12 cellular contexts compared by ENCODE assay signal in the genomic region with DNA sequence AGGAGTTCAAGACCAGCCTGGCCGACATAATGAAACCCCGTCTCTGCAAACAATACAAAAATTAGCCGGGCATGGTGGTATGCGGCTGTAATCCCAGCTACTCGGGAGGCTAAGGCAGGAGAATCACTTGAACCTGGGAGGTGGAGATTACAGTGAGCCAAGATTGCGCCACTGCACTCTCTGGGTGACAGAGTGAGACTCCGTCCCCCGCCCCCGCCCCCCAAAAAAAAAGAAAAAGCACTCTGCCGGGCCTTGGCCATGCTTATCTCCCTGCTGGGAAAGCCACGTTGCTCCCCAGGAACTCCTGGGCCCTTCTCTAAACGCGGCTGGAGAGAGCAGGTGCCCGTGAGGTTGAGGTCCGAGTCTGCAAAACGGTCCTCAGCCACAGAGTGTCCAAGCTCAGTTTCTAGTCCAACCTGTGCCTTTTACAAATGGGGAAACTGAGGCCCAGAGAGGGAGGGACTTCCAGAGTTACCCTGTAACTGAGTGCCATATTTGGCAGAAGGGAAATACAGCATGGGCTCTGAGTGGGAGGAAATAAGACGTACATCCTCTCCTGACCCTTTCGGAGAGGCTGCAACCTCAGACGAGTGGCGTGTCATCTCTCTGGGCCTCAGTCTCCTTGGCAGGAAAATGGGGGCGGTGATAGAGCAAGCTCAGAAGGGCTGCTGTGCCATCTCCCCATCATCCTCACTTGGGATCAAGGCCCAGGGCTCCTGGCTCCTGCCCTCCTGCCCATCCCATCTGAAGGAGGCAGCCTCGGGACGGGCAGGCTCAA. TPM values are rescaled to one million over a fixed set of nuclear protein-coding genes. Genes with fewer than 3 reads are reported as not detected.
DNase-seq lines count a peak whose midpoint lies in the region; ATAC-seq and TF ChIP-seq lines count a peak whose summit lies in the region.
"Had no signal": no experiment of that assay in that cellular context is flagged by ENCODE, and none has a peak within 500 bp of the region (broad histone marks: within the 10 kb centered on the region; RNA-seq: fewer than 3 reads in every experiment).

No MANE protein-coding gene starts in this region.

- H3K9me3 ChIP-seq in right cardiac atrium (ENCODE audit: control insufficient read depth, low read length): no peaks in the 10 kb centered on the region
- no peaks in the 10 kb centered on the region for H3K9me3 ChIP-seq in colonic mucosa
- no peaks in the 10 kb centered on the region for H3K9me3 ChIP-seq in psoas muscle

- H3K36me3 ChIP-seq in colonic mucosa: peaks cover 7% of the 10 kb centered on the region
- H3K36me3 ChIP-seq in psoas muscle (ENCODE audit: insufficient read depth in 1 of 2, low read depth in 1 of 2): peaks cover 0 to 23% of the 10 kb centered on the region in 2 donors

- TF ChIP-seq CTCF in colonic mucosa (IDR thresholded peaks at IDR 0.05) (no peak), psoas muscle (IDR thresholded peaks at IDR 0.05) (no peak)

- ATAC-seq in right cardiac atrium (no peak), left ventricle myocardium superior (no peak), psoas muscle (no peak), HG02623 (IDR thresholded peaks at IDR 0.05; ENCODE audit: unreplicated experiment) (no peak), HG03442 (IDR thresholded peaks at IDR 0.05; ENCODE audit: unreplicated experiment) (no peak)

- intact Hi-C loops in right cardiac atrium (cut with DNase I): no loop called here
- intact Hi-C loops in left ventricle myocardium superior (cut with micrococcal nuclease): no loop called here
- intact Hi-C loops in colonic mucosa (cut with DNase I): no loop called here
- intact Hi-C loops in psoas muscle (cut with DNase I): no loop called here

- DNase-seq in right cardiac atrium (no peak), left ventricle myocardium superior (no peak), colonic mucosa (no peak), psoas muscle (no peak), NCI-H774 (lab: John Stamatoyannopoulos, UW) (no peak), medulla oblongata (ENCODE audit: extremely low spot score) (no peak)
- DNase-seq: NCI-H2227 treated with DMSO at 0.1 percent for 48 hours, occipital lobe, T-helper 9 cell had no signal

- H3K4me3 ChIP-seq in right cardiac atrium (ENCODE audit: low read length) (no peak overlapping the region), colonic mucosa (no peak overlapping the region), psoas muscle (no peak overlapping the region)

- H3K4me1 ChIP-seq in right cardiac atrium (ENCODE audit: control insufficient read depth, insufficient read depth, low read length) (peaks cover 40% of the 10 kb centered on the region), colonic mucosa (peaks cover 7% of the 10 kb centered on the region), psoas muscle (peaks cover 72% of the 10 kb centered on the region)

- H3K9ac ChIP-seq in colonic mucosa (ENCODE audit: low read depth in 2 of 2, low read length in 2 of 2): no peak overlapping the region

- H3K27me3 ChIP-seq in right cardiac atrium (ENCODE audit: control insufficient read depth, insufficient read depth): no peaks in the 10 kb centered on the region
- H3K27me3 ChIP-seq in colonic mucosa: no peaks in the 10 kb centered on the region
- no peaks in the 10 kb centered on the region for H3K27me3 ChIP-seq in psoas muscle (ENCODE audit: insufficient read depth in 3 of 3, low read length in 2 of 3)

- WGBS in right cardiac atrium: 66% methylated on average over 23 of the region's 23 CpGs
- 71 to 80% (median 78%) methylated on average over 23 of the region's 23 CpGs for WGBS in psoas muscle, 3 donors

- peak overlapping the region; percentile 61 for H3K27ac ChIP-seq in right cardiac atrium (ENCODE audit: low read length)
- peak overlapping the region; percentile 4 for H3K27ac ChIP-seq in colonic mucosa
- peak overlapping the region; percentile 76 for H3K27ac ChIP-seq in psoas muscle
- H3K27ac ChIP-seq: C4-2B had no signal

RNA-seq across cellular contexts. Expression of gene PHYHD1, which starts 6.6 kb away (rescaled TPM):
- 10 to 100 TPM; 30.4 to 64.4 (median 38.0) TPM for total RNA-seq in right cardiac atrium
- 57.8 TPM for polyA plus RNA-seq in right cardiac atrium
- 39.7 TPM for total RNA-seq in left ventricle myocardium superior
- total RNA-seq in colonic mucosa: 1 to 10 TPM; 1.8 to 6.6 TPM
- 10 to 100 TPM; 11.0 to 36.6 (median 29.9) TPM for total RNA-seq in psoas muscle
- polyA plus RNA-seq in psoas muscle: 10 to 100 TPM; 16.7 to 45.0 (median 20.0) TPM

RNA-seq across cellular contexts. Expression of gene LRRC8A, which starts 32.3 kb away (rescaled TPM):
- 10 to 100 TPM; 22.5 to 49.8 (median 26.3) TPM for total RNA-seq in right cardiac atrium
- polyA plus RNA-seq in right cardiac atrium: 28.3 TPM
- total RNA-seq in left ventricle myocardium superior: 21.6 TPM
- total RNA-seq in colonic mucosa: 10 to 100 TPM; 26.5 to 31.5 TPM
- 10 to 100 TPM; 12.2 to 22.4 (median 18.3) TPM for total RNA-seq in psoas muscle
- polyA plus RNA-seq in psoas muscle: 10 to 100 TPM; 11.6 to 71.5 (median 16.4) TPM

RNA-seq across cellular contexts. Expression of gene KYAT1, which starts 32.4 kb away (rescaled TPM):
- total RNA-seq in right cardiac atrium: 10 to 100 TPM; 10.1 to 18.0 (median 14.0) TPM
- polyA plus RNA-seq in right cardiac atrium: 14.7 TPM
- 16.6 TPM for total RNA-seq in left ventricle myocardium superior
- total RNA-seq in colonic mucosa: 1 to 10 TPM; 2.0 to 5.1 TPM
- 1 to 10 TPM; 6.4 to 8.9 (median 7.1) TPM for total RNA-seq in psoas muscle
- polyA plus RNA-seq in psoas muscle: 10 to 100 TPM in 1 of 3 donors, 1 to 10 TPM in 2; 7.2 to 12.0 (median 7.9) TPM

RNA-seq across cellular contexts. Expression of gene DOLK, which starts 33.2 kb away (rescaled TPM):
- total RNA-seq in right cardiac atrium: 10 to 100 TPM; 10.0 to 11.8 (median 11.2) TPM
- polyA plus RNA-seq in right cardiac atrium: 9.6 TPM
- total RNA-seq in left ventricle myocardium superior: 8.0 TPM
- total RNA-seq in colonic mucosa: 10 to 100 TPM in 1 of 2 donors, 1 to 10 TPM in 1; 7.9 to 15.8 TPM
- total RNA-seq in psoas muscle: 1 to 10 TPM; 4.5 to 9.0 (median 6.5) TPM
- 10 to 100 TPM in 2 of 3 donors, 1 to 10 TPM in 1; 6.2 to 14.0 (median 12.2) TPM for polyA plus RNA-seq in psoas muscle

RNA-seq across cellular contexts. Expression of gene NUP188, which starts 33.3 kb away (rescaled TPM):
- total RNA-seq in right cardiac atrium (10 to 100 TPM; 16.1 to 24.6 (median 17.8) TPM), left ventricle myocardium superior (17.4 TPM), colonic mucosa (10 to 100 TPM; 26.8 to 43.9 TPM), psoas muscle (10 to 100 TPM; 17.2 to 25.9 (median 25.4) TPM)
- polyA plus RNA-seq in right cardiac atrium (9.8 TPM), psoas muscle (10 to 100 TPM in 2 of 3 donors, 1 to 10 TPM in 1; 9.8 to 28.1 (median 18.6) TPM)

Comparison
In these comparisons a context has a peak if more than half of its experiments do, and no peak if none do; other contexts are left out.
1. H3K27ac ChIP-seq: peak in every context shown above with its lines; median percentile 76 in psoas muscle; 61 in right cardiac atrium; 4 in colonic mucosa.